In the genomic region with DNA sequence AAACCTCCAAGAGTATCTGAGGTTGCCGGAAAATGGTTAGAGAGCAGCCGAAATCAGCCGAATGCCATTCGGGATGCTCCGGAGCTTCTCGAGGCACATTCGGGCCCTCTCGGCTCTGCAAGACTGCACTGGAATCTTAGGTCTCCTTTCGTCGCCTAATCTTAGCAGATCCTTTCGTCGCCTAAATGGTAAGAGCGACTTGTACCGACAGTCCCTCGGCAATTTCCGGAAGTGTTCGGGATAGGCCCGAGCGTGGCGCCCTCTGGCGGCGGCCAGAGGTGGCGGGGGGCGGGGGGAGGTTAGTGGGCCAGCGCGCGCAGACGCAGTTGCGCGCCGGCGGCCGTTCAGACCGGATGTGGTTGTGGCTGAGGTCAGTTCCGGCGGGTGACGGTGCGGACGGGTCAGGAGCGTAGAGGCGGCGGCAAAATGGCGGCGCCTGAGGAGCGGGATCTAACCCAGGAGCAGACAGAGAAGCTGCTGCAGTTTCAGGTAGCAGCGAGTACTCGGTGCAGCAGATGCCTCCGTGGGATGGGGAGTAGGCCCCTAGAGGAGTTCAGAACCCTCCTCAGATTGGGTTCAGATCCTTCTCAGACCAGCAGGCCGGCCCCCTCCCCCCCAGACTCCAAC, we compare ENCODE assay signal across 8 cellular contexts.
DNase-seq lines count a peak whose midpoint lies in the region; ATAC-seq lines count a peak whose summit lies in the region.

A gene with protein sequence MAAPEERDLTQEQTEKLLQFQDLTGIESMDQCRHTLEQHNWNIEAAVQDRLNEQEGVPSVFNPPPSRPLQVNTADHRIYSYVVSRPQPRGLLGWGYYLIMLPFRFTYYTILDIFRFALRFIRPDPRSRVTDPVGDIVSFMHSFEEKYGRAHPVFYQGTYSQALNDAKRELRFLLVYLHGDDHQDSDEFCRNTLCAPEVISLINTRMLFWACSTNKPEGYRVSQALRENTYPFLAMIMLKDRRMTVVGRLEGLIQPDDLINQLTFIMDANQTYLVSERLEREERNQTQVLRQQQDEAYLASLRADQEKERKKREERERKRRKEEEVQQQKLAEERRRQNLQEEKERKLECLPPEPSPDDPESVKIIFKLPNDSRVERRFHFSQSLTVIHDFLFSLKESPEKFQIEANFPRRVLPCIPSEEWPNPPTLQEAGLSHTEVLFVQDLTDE (plus strand): TSS at position 404 of the 627 bp plus-strand sequence. CDS start 23 bp downstream, at position 427.

- ATAC-seq in GM19035 (IDR thresholded peaks at IDR 0.05; ENCODE audit: unreplicated experiment) (peak; percentile 97), HG03354 (IDR thresholded peaks at IDR 0.05; ENCODE audit: poor library complexity, severe bottlenecking, unreplicated experiment) (peak; percentile 95)
- ATAC-seq in central memory CD8-positive, alpha-beta T cell (replicated peaks; ENCODE audit: extremely low read depth, poor library complexity, severe bottlenecking): peak; percentile 96

- peak; percentile 91 to 95 for DNase-seq in AML-193 (lab: John Stamatoyannopoulos, UW)
- DNase-seq in NCI-H446 (lab: John Stamatoyannopoulos, UW): peak; percentile 94 to 98
- peak; percentile 98 for DNase-seq in activated CD4-positive, CD25-positive, alpha-beta regulatory T cell treated with anti-CD3 and anti-CD28 coated beads, Interleukin-2, amount 50 U/mL, for 16 hours (ENCODE audit: low read depth, low spot score)
- peak; percentile 99 to 100 for DNase-seq in central memory CD8-positive, alpha-beta T cell (ENCODE audit: low spot score in 2 of 2)
- DNase-seq in iris pigment epithelial cell (ENCODE audit: low read depth): peak; percentile 99
- DNase-seq in stimulated activated CD4-positive, alpha-beta T cell treated with anti-CD3 and anti-CD28 coated beads, Interleukin-12 subunit alpha, Interleukin-12 subunit beta, amount 100 ng/mL, for 24 hours (ENCODE audit: low read depth in 2 of 2): peak; percentile 96 to 99

- no peaks in the 10 kb centered on the region for H3K9me3 Mint-ChIP-seq in central memory CD8-positive, alpha-beta T cell

- H3K4me3 Mint-ChIP-seq in central memory CD8-positive, alpha-beta T cell: peak within 1 kb of the TSS; percentile 85

- no peaks in the 10 kb centered on the region for H3K27me3 Mint-ChIP-seq in central memory CD8-positive, alpha-beta T cell

- H3K4me1 Mint-ChIP-seq in central memory CD8-positive, alpha-beta T cell: peaks cover 45% of the 10 kb centered on the region

- peak within 1 kb of the TSS; percentile 99 for H3K27ac Mint-ChIP-seq in central memory CD8-positive, alpha-beta T cell (ENCODE audit: low read depth)

- H3K36me3 Mint-ChIP-seq in central memory CD8-positive, alpha-beta T cell (ENCODE audit: insufficient read depth): peaks cover 23% of the 10 kb centered on the region

Comparison
In these comparisons a context has a peak if more than half of its experiments do, and no peak if none do; other contexts are left out.
1. Peak in every context shown above with its lines: DNase-seq and ATAC-seq.